Comparison of ENCODE assay signal across 26 cellular contexts in the genomic region with DNA sequence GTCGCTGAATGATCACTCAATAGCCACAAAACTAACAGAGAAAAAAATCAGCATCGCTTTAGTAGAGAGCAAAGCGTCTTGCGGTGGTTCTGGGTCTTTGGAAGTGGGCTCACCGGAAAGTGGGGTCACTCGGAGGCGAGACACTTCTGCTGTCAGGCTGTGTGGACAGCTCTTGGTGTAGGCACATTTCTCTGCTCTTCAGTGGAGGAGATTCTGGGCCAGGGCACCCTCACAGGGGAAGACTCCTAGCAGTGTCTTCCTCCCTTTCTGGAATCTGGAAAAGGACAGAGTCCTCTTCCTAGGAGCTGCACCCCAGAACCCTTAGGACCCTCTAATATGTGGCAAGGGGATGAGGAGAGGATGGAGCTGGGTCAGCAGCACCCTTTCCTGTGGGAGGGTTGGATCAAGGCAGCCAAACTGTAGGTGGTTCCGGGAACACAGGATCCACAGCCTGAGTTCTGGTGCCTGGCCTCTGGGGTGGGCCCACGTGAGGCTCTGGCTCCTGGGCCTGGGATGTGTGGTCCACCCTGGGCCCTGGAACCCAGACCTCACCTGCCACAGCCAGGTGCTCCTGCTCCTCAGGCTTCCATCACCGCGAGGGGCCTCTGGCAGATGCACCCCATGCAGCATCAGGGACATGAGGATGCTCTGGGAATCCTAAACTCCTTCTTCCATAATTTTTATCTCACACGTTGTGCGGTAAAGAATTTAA. TPM values are rescaled to one million over a fixed set of nuclear protein-coding genes. Genes with fewer than 3 reads are reported as not detected.
"Had no signal": no experiment of that assay in that cellular context is flagged by ENCODE, and none has a peak within 500 bp of the region (broad histone marks: within the 10 kb centered on the region; RNA-seq: fewer than 3 reads in every experiment).

No MANE protein-coding gene starts in this region.

- H3K4me3 Mint-ChIP-seq: activated naive CD8-positive, alpha-beta T cell treated with anti-CD3 and anti-CD28 coated beads, Interleukin-2, amount 50 U/mL, for 24 hours; activated T-cell treated with anti-CD3 and anti-CD28 coated beads, Interleukin-2, amount 50 U/mL, for 24 hours; activated T-helper 1 cell treated with anti-CD3 and anti-CD28 coated beads, Interleukin-12 subunit alpha, Interleukin-12 subunit beta, Interleukin-2, Interleukin-4 antibody, amounts not matched to agents 30 ng/mL and 10 ng/mL and 1 ng/mL, durations not matched to agents 14 hours and 24 hours and 36 hours; T-helper 1 cell treated with Interleukin-12 subunit alpha and Interleukin-12 subunit beta and Interleukin-4 antibody, amounts not matched to agents 30 μg/mL and 1 μg/mL, for 36 hours had no signal

- DNase-seq: activated CD4-positive, alpha-beta T cell treated with anti-CD3 and anti-CD28 coated beads for 48 hours; activated CD4-positive, alpha-beta T cell treated with anti-CD3 and anti-CD28 coated beads, Interleukin-2, amount 50 U/mL, for 4 hours; activated effector memory CD4-positive, alpha-beta T cell treated with Interleukin-2 at 50 U/mL for 16 hours; activated naive CD4-positive, alpha-beta T cell treated with Interleukin-2 at 50 U/mL for 16 hours; activated naive CD8-positive, alpha-beta T cell treated with anti-CD3 and anti-CD28 coated beads, Interleukin-2, amount 50 U/mL, for 24 hours; activated T-cell treated with anti-CD3 and anti-CD28 coated beads, Interleukin-2, amount 50 U/mL, for 24 hours; amniotic stem cell; body of pancreas; Karpas-422; MM.1S; NCI-H1105 treated with DMSO at 0.1 percent for 48 hours; NCI-H1436 treated with DMSO at 0.1 percent for 48 hours; NCI-H187; NCI-H2081; NCI-H446; NCI-H524; SHP77 treated with DMSO at 0.1 percent for 48 hours had no signal

- H3K9me3 Mint-ChIP-seq: activated naive CD4-positive, alpha-beta T cell treated with anti-CD3 and anti-CD28 coated beads, Interleukin-2, amount 50 U/mL, for 72 hours; activated naive CD8-positive, alpha-beta T cell treated with anti-CD3 and anti-CD28 coated beads, Interleukin-2, amount 50 U/mL, for 24 hours; activated T-cell treated with anti-CD3 and anti-CD28 coated beads, Interleukin-2, amount 50 U/mL, for 24 hours; activated T-helper 1 cell treated with anti-CD3 and anti-CD28 coated beads, Interleukin-12 subunit alpha, Interleukin-12 subunit beta, Interleukin-2, Interleukin-4 antibody, amounts not matched to agents 30 ng/mL and 10 ng/mL and 1 ng/mL, durations not matched to agents 14 hours and 24 hours and 36 hours; T-helper 1 cell treated with Interleukin-12 subunit alpha and Interleukin-12 subunit beta and Interleukin-4 antibody, amounts not matched to agents 30 μg/mL and 1 μg/mL, for 36 hours had no signal

- H3K27ac ChIP-seq: ascending aorta, body of pancreas had no signal

- FAIRE-seq: bronchial epithelial cell, RCC 7860 had no signal

- H3K4me3 ChIP-seq: ascending aorta, body of pancreas had no signal

- H3K27ac Mint-ChIP-seq: activated naive CD4-positive, alpha-beta T cell treated with anti-CD3 and anti-CD28 coated beads, Interleukin-2, amount 50 U/mL, for 72 hours; activated naive CD8-positive, alpha-beta T cell treated with anti-CD3 and anti-CD28 coated beads, Interleukin-2, amount 50 U/mL, for 24 hours; activated T-cell treated with anti-CD3 and anti-CD28 coated beads, Interleukin-2, amount 50 U/mL, for 24 hours; activated T-helper 1 cell treated with anti-CD3 and anti-CD28 coated beads, Interleukin-12 subunit alpha, Interleukin-12 subunit beta, Interleukin-2, Interleukin-4 antibody, amounts not matched to agents 30 ng/mL and 10 ng/mL and 1 ng/mL, durations not matched to agents 14 hours and 24 hours and 36 hours; T-helper 1 cell treated with Interleukin-12 subunit alpha and Interleukin-12 subunit beta and Interleukin-4 antibody, amounts not matched to agents 30 μg/mL and 1 μg/mL, for 36 hours had no signal

- H3K4me1 ChIP-seq: ascending aorta, body of pancreas had no signal

- ATAC-seq: activated CD4-positive, CD25-positive, alpha-beta regulatory T cell treated with anti-CD3 and anti-CD28 coated beads, Interleukin-2, amount 50 U/mL, for 24 hours; activated naive CD4-positive, alpha-beta T cell treated with anti-CD3 and anti-CD28 coated beads, Interleukin-2, amount 50 U/mL, for 72 hours; activated naive CD8-positive, alpha-beta T cell treated with anti-CD3 and anti-CD28 coated beads, Interleukin-2, amount 50 U/mL, for 24 hours; body of pancreas; PC-3 had no signal

- H3K9me3 ChIP-seq: ascending aorta, body of pancreas had no signal

- H3K36me3 Mint-ChIP-seq: activated naive CD4-positive, alpha-beta T cell treated with anti-CD3 and anti-CD28 coated beads, Interleukin-2, amount 50 U/mL, for 72 hours had no signal

- H3K27me3 ChIP-seq: ascending aorta had no signal

- H3K36me3 ChIP-seq: ascending aorta had no signal

RNA-seq across cellular contexts. Expression of a gene that starts 25.1 kb away (rescaled TPM):
- total RNA-seq: ascending aorta, SK-MEL-5 had no signal

RNA-seq across cellular contexts. Expression of a gene that starts 32.3 kb away (rescaled TPM):
- total RNA-seq: activated naive CD4-positive, alpha-beta T cell treated with anti-CD3 and anti-CD28 coated beads, Interleukin-2, amount 50 U/mL, for 72 hours; activated T-helper 1 cell treated with anti-CD3 and anti-CD28 coated beads, Interleukin-12 subunit alpha, Interleukin-12 subunit beta, Interleukin-2, Interleukin-4 antibody, amounts not matched to agents 30 ng/mL and 10 ng/mL and 1 ng/mL, durations not matched to agents 14 hours and 24 hours and 36 hours; ascending aorta; bronchial epithelial cell; PC-3; SK-MEL-5 had no signal

RNA-seq across cellular contexts. Expression of a gene that starts 41.3 kb away (rescaled TPM):
- total RNA-seq: activated naive CD4-positive, alpha-beta T cell treated with anti-CD3 and anti-CD28 coated beads, Interleukin-2, amount 50 U/mL, for 72 hours; activated T-helper 1 cell treated with anti-CD3 and anti-CD28 coated beads, Interleukin-12 subunit alpha, Interleukin-12 subunit beta, Interleukin-2, Interleukin-4 antibody, amounts not matched to agents 30 ng/mL and 10 ng/mL and 1 ng/mL, durations not matched to agents 14 hours and 24 hours and 36 hours; ascending aorta; bronchial epithelial cell; PC-3; SK-MEL-5 had no signal
